ENCODE assay signal across 20 cellular contexts in genomic region chr5:138738399-138738798, GRCh38. TPM values are rescaled to one million over a fixed set of nuclear protein-coding genes. Genes with fewer than 3 reads are reported as not detected.
DNase-seq lines count a peak whose midpoint lies in the region; ATAC-seq and TF ChIP-seq lines count a peak whose summit lies in the region.
"Had no signal": no experiment of that assay in that cellular context is flagged by ENCODE, and none has a peak within 500 bp of the region (broad histone marks: within the 10 kb centered on the region; RNA-seq: fewer than 3 reads in every experiment).

No MANE protein-coding gene starts in this region.

- TF ChIP-seq POLR2A in HCT116 (IDR thresholded peaks at IDR 0.05; ENCODE audit: borderline replicate concordance, extremely low read depth, insufficient read depth, insufficient read length): no peak
- no peak for TF ChIP-seq POLR2A in esophagus muscularis mucosa (IDR thresholded peaks at IDR 0.05; ENCODE audit: low read depth)

- H3K9me3 Mint-ChIP-seq in activated CD4-positive, alpha-beta T cell treated with anti-CD3 and anti-CD28 coated beads for 36 hours (ENCODE audit: low read depth): no peaks in the 10 kb centered on the region
- H3K9me3 Mint-ChIP-seq in activated CD4-positive, alpha-beta T cell treated with anti-CD3 and anti-CD28 coated beads, Interleukin-2, amount 10 ng/mL, durations not matched to agents 7 days and 5 days: no peaks in the 10 kb centered on the region
- H3K9me3 Mint-ChIP-seq in activated T-helper 1 cell treated with anti-CD3 and anti-CD28 coated beads, Interleukin-12 subunit alpha, Interleukin-12 subunit beta, Interleukin-2, Interleukin-4 antibody, amounts not matched to agents 30 ng/mL and 10 ng/mL and 1 ng/mL, durations not matched to agents 14 hours and 24 hours and 36 hours: no peaks in the 10 kb centered on the region
- no peaks in the 10 kb centered on the region for H3K9me3 Mint-ChIP-seq in progenitor cell of endocrine pancreas (ENCODE audit: low read depth)
- H3K9me3 Mint-ChIP-seq: CD8-positive, alpha-beta T cell had no signal

- peak overlapping the region; percentile 29; the same call in 1 of the 2 replicates for H3K4me2 ChIP-seq in HCT116 (ENCODE audit: low read length)
- H3K4me2 ChIP-seq: BLaER1, KMS-11 had no signal

- no peaks in the 10 kb centered on the region for H3K36me3 Mint-ChIP-seq in activated CD4-positive, alpha-beta T cell treated with anti-CD3 and anti-CD28 coated beads for 36 hours (ENCODE audit: low read depth)
- no peaks in the 10 kb centered on the region for H3K36me3 Mint-ChIP-seq in activated CD4-positive, alpha-beta T cell treated with anti-CD3 and anti-CD28 coated beads, Interleukin-2, amount 10 ng/mL, durations not matched to agents 7 days and 5 days (ENCODE audit: low read depth)
- peaks cover 1% of the 10 kb centered on the region for H3K36me3 Mint-ChIP-seq in activated T-helper 1 cell treated with anti-CD3 and anti-CD28 coated beads, Interleukin-12 subunit alpha, Interleukin-12 subunit beta, Interleukin-2, Interleukin-4 antibody, amounts not matched to agents 30 ng/mL and 10 ng/mL and 1 ng/mL, durations not matched to agents 14 hours and 24 hours and 36 hours (ENCODE audit: low read depth)
- no peaks in the 10 kb centered on the region for H3K36me3 Mint-ChIP-seq in progenitor cell of endocrine pancreas (ENCODE audit: insufficient read depth)
- H3K36me3 Mint-ChIP-seq: CD8-positive, alpha-beta T cell had no signal

- no peaks in the 10 kb centered on the region for H3K27me3 ChIP-seq in HCT116 (ENCODE audit: insufficient read depth, low read length)
- H3K27me3 ChIP-seq in esophagus muscularis mucosa: no peaks in the 10 kb centered on the region
- H3K27me3 ChIP-seq: BLaER1 had no signal

- RAD21 ChIA-PET in HCT116 (lab: Charles Lee; ENCODE audit: low non-redundant PET in 1 of 2, low total read pairs in 2 of 2, uncharacterized antibody in 2 of 2, unreplicated experiment in 2 of 2): no interaction called here

- H3K4me3 ChIP-seq in HCT116 (replicated peaks in 1 of 2; ENCODE audit: low read depth in 1 of 2, low read length in 2 of 2) (no peak overlapping the region), esophagus muscularis mucosa (no peak overlapping the region)
- H3K4me3 ChIP-seq: BLaER1 had no signal

- H2AFZ ChIP-seq in HCT116 (ENCODE audit: low read depth, low read length, poor library complexity, severe bottlenecking): no peak overlapping the region

- H3K9me2 ChIP-seq in HCT116 (ENCODE audit: insufficient read depth): no peaks in the 10 kb centered on the region

- 75% methylated on average over 4 of the region's 4 CpGs for WGBS in esophagus muscularis mucosa

- H3K4me1 Mint-ChIP-seq in activated CD4-positive, alpha-beta T cell treated with anti-CD3 and anti-CD28 coated beads for 36 hours: peaks cover 35% of the 10 kb centered on the region
- peaks cover 26% of the 10 kb centered on the region for H3K4me1 Mint-ChIP-seq in activated CD4-positive, alpha-beta T cell treated with anti-CD3 and anti-CD28 coated beads, Interleukin-2, amount 10 ng/mL, durations not matched to agents 7 days and 5 days
- peaks cover 32% of the 10 kb centered on the region for H3K4me1 Mint-ChIP-seq in activated T-helper 1 cell treated with anti-CD3 and anti-CD28 coated beads, Interleukin-12 subunit alpha, Interleukin-12 subunit beta, Interleukin-2, Interleukin-4 antibody, amounts not matched to agents 30 ng/mL and 10 ng/mL and 1 ng/mL, durations not matched to agents 14 hours and 24 hours and 36 hours (ENCODE audit: low read depth)
- H3K4me1 Mint-ChIP-seq in progenitor cell of endocrine pancreas (ENCODE audit: low read depth): peaks cover 1% of the 10 kb centered on the region

- POLR2A ChIA-PET in activated CD4-positive, alpha-beta T cell treated with anti-CD3 and anti-CD28 coated beads for 36 hours (lab: Charles Lee): interaction anchor here (0.9 kb wide), 1 partner anchor 84 kb away, joined by 10 read pairs; no protein-coding TSS in a partner anchor
- POLR2A ChIA-PET in activated CD4-positive, alpha-beta T cell treated with anti-CD3 and anti-CD28 coated beads, Interleukin-2, amount 10 ng/mL, durations not matched to agents 7 days and 5 days (lab: Charles Lee): no interaction called here
- POLR2A ChIA-PET in HCT116 (lab: Charles Lee): no interaction called here

- CTCF ChIA-PET in activated CD4-positive, alpha-beta T cell treated with anti-CD3 and anti-CD28 coated beads for 36 hours (lab: Charles Lee): interaction anchor here (0.6 kb wide), 1 partner anchor 54 kb away, joined by 3 read pairs; no protein-coding TSS in a partner anchor
- CTCF ChIA-PET in activated CD4-positive, alpha-beta T cell treated with anti-CD3 and anti-CD28 coated beads, Interleukin-2, amount 10 ng/mL, durations not matched to agents 7 days and 5 days (lab: Charles Lee): interaction anchor here (0.9 kb wide), 1 partner anchor 749 kb away, joined by 3 read pairs; no protein-coding TSS in a partner anchor
- CTCF ChIA-PET in HCT116 (lab: Charles Lee): interaction anchor here (2.2 kb wide), 1 partner anchor 13 kb away, joined by 8 read pairs; no protein-coding TSS in a partner anchor

- no peak for TF ChIP-seq EP300 in esophagus muscularis mucosa (IDR thresholded peaks at IDR 0.05)

- intact Hi-C loops in activated CD4-positive, alpha-beta T cell treated with anti-CD3 and anti-CD28 coated beads for 36 hours (cut with DNase I, micrococcal nuclease): loop anchor here in 1 of 2 experiments (1.0 to 2.0 kb wide), 3 partner anchors 15 to 407 kb away; partner anchors contain the start of gene CTNNA1
- intact Hi-C loops in HCT116 (cut with micrococcal nuclease) (no loop called here), esophagus muscularis mucosa (cut with DNase I) (no loop called here)
- intact Hi-C loops in activated T-helper 1 cell treated with anti-CD3 and anti-CD28 coated beads, Interleukin-12 subunit alpha, Interleukin-12 subunit beta, Interleukin-2, Interleukin-4 antibody, amounts not matched to agents 30 ng/mL and 10 ng/mL and 1 ng/mL, durations not matched to agents 14 hours and 24 hours and 36 hours (cut with micrococcal nuclease): loop anchor here (1.0 to 5.0 kb wide), 3 partner anchors 15 to 136 kb away; partner anchors contain the start of gene CTNNA1

- DNase-seq in activated CD4-positive, alpha-beta T cell treated with anti-CD3 and anti-CD28 coated beads for 36 hours: no peak
- DNase-seq in activated CD4-positive, alpha-beta T cell treated with anti-CD3 and anti-CD28 coated beads, Interleukin-2, amount 10 ng/mL, durations not matched to agents 7 days and 5 days: no peak
- no peak for DNase-seq in HCT116 (ENCODE audit: low read depth, low spot score)
- DNase-seq in activated T-helper 1 cell treated with anti-CD3 and anti-CD28 coated beads, Interleukin-12 subunit alpha, Interleukin-12 subunit beta, Interleukin-2, Interleukin-4 antibody, amounts not matched to agents 30 ng/mL and 10 ng/mL and 1 ng/mL, durations not matched to agents 14 hours and 24 hours and 36 hours (ENCODE audit: low spot score): no peak
- no peak for DNase-seq in progenitor cell of endocrine pancreas (ENCODE audit: low spot score, unreplicated experiment)
- no peak for DNase-seq in esophagus muscularis mucosa (ENCODE audit: extremely low spot score)
- no peak for DNase-seq in iPS-NIHi7 (ENCODE audit: extremely low spot score)
- DNase-seq: 8988T; CD8-positive, alpha-beta T cell; DMS79; NCI-H1048; NCI-H1436 treated with DMSO at 0.1 percent for 48 hours; NCI-H2029 treated with DMSO at 0.1 percent for 48 hours; NCI-H510A treated with DMSO at 0.1 percent for 48 hours; NCI-H82 had no signal

- H3K36me3 ChIP-seq in HCT116 (ENCODE audit: control insufficient read depth in 1 of 2, insufficient read depth in 2 of 2, low read length in 2 of 2) (no peaks in the 10 kb centered on the region), esophagus muscularis mucosa (no peaks in the 10 kb centered on the region)
- H3K36me3 ChIP-seq: BLaER1 had no signal

- peak; percentile 64 for ATAC-seq in activated CD4-positive, alpha-beta T cell treated with anti-CD3 and anti-CD28 coated beads for 36 hours
- ATAC-seq in HCT116: no peak
- ATAC-seq in HG02870 (IDR thresholded peaks at IDR 0.05; ENCODE audit: unreplicated experiment): no peak
- ATAC-seq: CD8-positive, alpha-beta T cell; HepG2; Panc1 had no signal

- no peaks in the 10 kb centered on the region for H3K79me2 ChIP-seq in HCT116 (ENCODE audit: insufficient read depth, low read length)

- no peak overlapping the region for H3K4me3 Mint-ChIP-seq in activated CD4-positive, alpha-beta T cell treated with anti-CD3 and anti-CD28 coated beads for 36 hours
- H3K4me3 Mint-ChIP-seq in activated CD4-positive, alpha-beta T cell treated with anti-CD3 and anti-CD28 coated beads, Interleukin-2, amount 10 ng/mL, durations not matched to agents 7 days and 5 days: no peak overlapping the region
- no peak overlapping the region for H3K4me3 Mint-ChIP-seq in activated T-helper 1 cell treated with anti-CD3 and anti-CD28 coated beads, Interleukin-12 subunit alpha, Interleukin-12 subunit beta, Interleukin-2, Interleukin-4 antibody, amounts not matched to agents 30 ng/mL and 10 ng/mL and 1 ng/mL, durations not matched to agents 14 hours and 24 hours and 36 hours
- no peak overlapping the region for H3K4me3 Mint-ChIP-seq in progenitor cell of endocrine pancreas (ENCODE audit: low read depth)
- H3K4me3 Mint-ChIP-seq: CD8-positive, alpha-beta T cell had no signal

- H3K4me1 ChIP-seq in HCT116 (ENCODE audit: control insufficient read depth in 1 of 2, insufficient read depth in 2 of 2, low read length in 2 of 2): peaks cover 11 to 24% of the 10 kb centered on the region in 2 experiments
- peaks cover 0 to 17% (median 7%) of the 10 kb centered on the region in 4 donors for H3K4me1 ChIP-seq in esophagus muscularis mucosa

- no peak overlapping the region for H3K9ac ChIP-seq in HCT116 (ENCODE audit: low read length)
- H3K9ac ChIP-seq: BLaER1, KMS-11 had no signal

- TF ChIP-seq CTCF in HCT116 (IDR thresholded peaks at IDR 0.05 in 2 of 3, conservative IDR thresholded peaks at IDR 0.05 in 1 of 3; ENCODE audit: borderline replicate concordance in 1 of 3, insufficient read depth in 1 of 3, low read depth in 2 of 3, low read length in 2 of 3): no peak
- TF ChIP-seq CTCF in progenitor cell of endocrine pancreas (IDR thresholded peaks at IDR 0.05; ENCODE audit: unreplicated experiment): no peak
- TF ChIP-seq CTCF in esophagus muscularis mucosa (IDR thresholded peaks at IDR 0.05): no peak

- BruUV-seq in HCT116 (replicated peaks; lab: Mats Ljungman, UMichigan): no TSS peak

- TF ChIP-seq RAD21 in HCT116 (IDR thresholded peaks at IDR 0.05; ENCODE audit: low read depth): no peak

- no peaks in the 10 kb centered on the region for H3K9me3 ChIP-seq in HCT116 (ENCODE audit: control insufficient read depth in 1 of 2, insufficient read depth in 1 of 2, low read depth in 1 of 2, low read length in 2 of 2)
- H3K9me3 ChIP-seq in esophagus muscularis mucosa: no peaks in the 10 kb centered on the region
- H3K9me3 ChIP-seq: BLaER1 had no signal

- H3K27ac ChIP-seq in HCT116 (ENCODE audit: low read depth, low read length) (no peak overlapping the region), esophagus muscularis mucosa (replicated peaks in 1 of 4) (no peak overlapping the region)
- H3K27ac ChIP-seq: BLaER1, KMS-11 had no signal

- H3K27me3 Mint-ChIP-seq in activated CD4-positive, alpha-beta T cell treated with anti-CD3 and anti-CD28 coated beads for 36 hours: peaks cover 12% of the 10 kb centered on the region
- peaks cover 12% of the 10 kb centered on the region for H3K27me3 Mint-ChIP-seq in activated CD4-positive, alpha-beta T cell treated with anti-CD3 and anti-CD28 coated beads, Interleukin-2, amount 10 ng/mL, durations not matched to agents 7 days and 5 days
- peaks cover 18% of the 10 kb centered on the region for H3K27me3 Mint-ChIP-seq in activated T-helper 1 cell treated with anti-CD3 and anti-CD28 coated beads, Interleukin-12 subunit alpha, Interleukin-12 subunit beta, Interleukin-2, Interleukin-4 antibody, amounts not matched to agents 30 ng/mL and 10 ng/mL and 1 ng/mL, durations not matched to agents 14 hours and 24 hours and 36 hours (ENCODE audit: insufficient read depth)
- no peaks in the 10 kb centered on the region for H3K27me3 Mint-ChIP-seq in progenitor cell of endocrine pancreas

- no peaks in the 10 kb centered on the region for H4K20me1 ChIP-seq in HCT116 (ENCODE audit: insufficient read depth)
- H4K20me1 ChIP-seq: BLaER1 had no signal

- H3K27ac Mint-ChIP-seq in activated CD4-positive, alpha-beta T cell treated with anti-CD3 and anti-CD28 coated beads for 36 hours: peak overlapping the region; percentile 58
- H3K27ac Mint-ChIP-seq in activated CD4-positive, alpha-beta T cell treated with anti-CD3 and anti-CD28 coated beads, Interleukin-2, amount 10 ng/mL, durations not matched to agents 7 days and 5 days: no peak overlapping the region
- peak overlapping the region; percentile 47 for H3K27ac Mint-ChIP-seq in activated T-helper 1 cell treated with anti-CD3 and anti-CD28 coated beads, Interleukin-12 subunit alpha, Interleukin-12 subunit beta, Interleukin-2, Interleukin-4 antibody, amounts not matched to agents 30 ng/mL and 10 ng/mL and 1 ng/mL, durations not matched to agents 14 hours and 24 hours and 36 hours
- peak overlapping the region; percentile 29 for H3K27ac Mint-ChIP-seq in progenitor cell of endocrine pancreas
- H3K27ac Mint-ChIP-seq: CD8-positive, alpha-beta T cell had no signal

RNA-seq across cellular contexts. Expression of gene CTNNA1, which starts 14.8 kb away (rescaled TPM):
- 10 to 100 TPM; 78.8 to 86.7 TPM for total RNA-seq in activated CD4-positive, alpha-beta T cell treated with anti-CD3 and anti-CD28 coated beads for 36 hours
- 10 to 100 TPM; 34.4 to 38.6 TPM for total RNA-seq in activated CD4-positive, alpha-beta T cell treated with anti-CD3 and anti-CD28 coated beads, Interleukin-2, amount 10 ng/mL, durations not matched to agents 7 days and 5 days
- 313 TPM for total RNA-seq in HCT116 (2021; ENCODE audit: unreplicated experiment)
- 306 and 330 TPM in 2 replicates for polyA plus RNA-seq in HCT116 (2012)
- 56.6 and 58.0 TPM in 2 replicates for total RNA-seq in activated T-helper 1 cell treated with anti-CD3 and anti-CD28 coated beads, Interleukin-12 subunit alpha, Interleukin-12 subunit beta, Interleukin-2, Interleukin-4 antibody, amounts not matched to agents 30 ng/mL and 10 ng/mL and 1 ng/mL, durations not matched to agents 14 hours and 24 hours and 36 hours
- total RNA-seq in progenitor cell of endocrine pancreas: 384 and 394 TPM in 2 replicates
- 100 to 1,000 TPM; 335 to 423 (median 369) TPM for total RNA-seq in esophagus muscularis mucosa
